27 cellular contexts compared by ENCODE assay signal in the genomic region with DNA sequence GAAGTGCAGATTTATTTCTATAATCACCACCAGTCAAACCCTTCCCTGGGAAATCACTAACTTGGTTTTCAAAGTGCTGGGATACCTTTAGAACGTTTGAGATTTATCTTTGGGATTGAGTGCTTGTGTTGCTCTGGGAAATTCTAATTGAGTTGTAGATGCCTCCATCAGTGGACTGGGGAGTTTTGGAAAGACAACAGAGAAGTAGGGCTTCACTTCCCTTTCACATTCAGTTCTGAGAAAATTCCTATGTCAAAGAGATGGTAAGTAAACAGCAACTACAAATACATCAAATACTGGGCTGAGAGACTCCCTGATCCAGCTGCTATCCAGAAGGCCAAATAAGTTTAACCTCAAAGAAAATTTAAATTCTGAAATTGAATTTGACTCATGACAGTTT.
"Had no signal": no experiment of that assay in that cellular context is flagged by ENCODE, and none has a peak within 500 bp of the region (broad histone marks: within the 10 kb centered on the region; RNA-seq: fewer than 3 reads in every experiment).

No MANE protein-coding gene starts in this region.

- H3K4me2 ChIP-seq: smooth muscle cell had no signal

- H3K9me3 Mint-ChIP-seq: effector memory CD8-positive, alpha-beta T cell; mesothelial cell of epicardium; natural killer cell treated with Interleukin-12 subunit alpha and Interleukin-12 subunit beta and Interleukin-15 and Interleukin-18, amount 100 ng/mL, for 72 hours; stimulated activated effector memory CD8-positive, alpha-beta T cell treated with anti-CD3 and anti-CD28 coated beads, Interleukin-12 subunit alpha, Interleukin-12 subunit beta, amount 100 ng/mL, for 72 hours had no signal

- H3K27me3 ChIP-seq: esophagus squamous epithelium, left lung, right atrium auricular region, testis, tibial artery had no signal

- H3K4me1 Mint-ChIP-seq: naive B cell; stimulated activated effector memory CD8-positive, alpha-beta T cell treated with anti-CD3 and anti-CD28 coated beads, Interleukin-12 subunit alpha, Interleukin-12 subunit beta, amount 100 ng/mL, for 72 hours had no signal

- H3K9me3 ChIP-seq: esophagus squamous epithelium, left lung, mucosa of descending colon, prostate gland, right atrium auricular region, testis, tibial artery had no signal

- H3K27ac ChIP-seq: coronary artery, esophagus squamous epithelium, left lung, prostate gland, right atrium auricular region, testis, tibial artery had no signal

- DNase-seq: effector memory CD8-positive, alpha-beta T cell; erythroblast; esophagus squamous epithelium; foreskin melanocyte; glutamatergic neuron; hypothalamus; kidney; left lung; mesenchymal stem cell; mucosa of descending colon; naive B cell; nucleus accumbens; stimulated activated CD4-positive, alpha-beta T cell treated with anti-CD3 and anti-CD28 coated beads, Interleukin-12 subunit alpha, Interleukin-12 subunit beta, amount 100 ng/mL, for 4 hours; stimulated activated CD4-positive, alpha-beta T cell treated with anti-CD3 and anti-CD28 coated beads, Interleukin-1b, Interleukin-23, amount 100 ng/mL, for 48 hours; stimulated activated CD4-positive, alpha-beta T cell treated with anti-CD3 and anti-CD28 coated beads, Interleukin-4, amount 100 ng/mL, for 1 hour; stimulated activated naive CD8-positive, alpha-beta T cell treated with anti-CD3 and anti-CD28 coated beads, Interleukin-15, Interleukin-2, amounts not matched to agents 100 U/mL and 50 U/mL, for 24 hours; substantia nigra; testis; tibial artery had no signal

- H3K27ac Mint-ChIP-seq: effector memory CD8-positive, alpha-beta T cell; mesothelial cell of epicardium; naive B cell; natural killer cell treated with Interleukin-12 subunit alpha and Interleukin-12 subunit beta and Interleukin-15 and Interleukin-18, amount 100 ng/mL, for 72 hours; stimulated activated effector memory CD8-positive, alpha-beta T cell treated with anti-CD3 and anti-CD28 coated beads, Interleukin-12 subunit alpha, Interleukin-12 subunit beta, amount 100 ng/mL, for 72 hours had no signal

- H3K4me3 ChIP-seq: coronary artery, esophagus squamous epithelium, left lung, mucosa of descending colon, prostate gland, right atrium auricular region, smooth muscle cell, testis, tibial artery had no signal

- H3K36me3 ChIP-seq: esophagus squamous epithelium, left lung, prostate gland, right atrium auricular region, tibial artery had no signal

- H3K4me1 ChIP-seq: esophagus squamous epithelium, left lung, prostate gland, right atrium auricular region, testis, tibial artery had no signal

- H3K27me3 Mint-ChIP-seq: naive B cell; natural killer cell treated with Interleukin-12 subunit alpha and Interleukin-12 subunit beta and Interleukin-15 and Interleukin-18, amount 100 ng/mL, for 72 hours had no signal

- H3K36me3 Mint-ChIP-seq: mesothelial cell of epicardium; naive B cell; natural killer cell treated with Interleukin-12 subunit alpha and Interleukin-12 subunit beta and Interleukin-15 and Interleukin-18, amount 100 ng/mL, for 72 hours; stimulated activated effector memory CD8-positive, alpha-beta T cell treated with anti-CD3 and anti-CD28 coated beads, Interleukin-12 subunit alpha, Interleukin-12 subunit beta, amount 100 ng/mL, for 72 hours had no signal

- H3K4me3 Mint-ChIP-seq: effector memory CD8-positive, alpha-beta T cell; mesothelial cell of epicardium; naive B cell; natural killer cell treated with Interleukin-12 subunit alpha and Interleukin-12 subunit beta and Interleukin-15 and Interleukin-18, amount 100 ng/mL, for 72 hours; stimulated activated effector memory CD8-positive, alpha-beta T cell treated with anti-CD3 and anti-CD28 coated beads, Interleukin-12 subunit alpha, Interleukin-12 subunit beta, amount 100 ng/mL, for 72 hours; type B pancreatic cell had no signal
